ENCODE assay signal across 1 cellular context in the genomic region with DNA sequence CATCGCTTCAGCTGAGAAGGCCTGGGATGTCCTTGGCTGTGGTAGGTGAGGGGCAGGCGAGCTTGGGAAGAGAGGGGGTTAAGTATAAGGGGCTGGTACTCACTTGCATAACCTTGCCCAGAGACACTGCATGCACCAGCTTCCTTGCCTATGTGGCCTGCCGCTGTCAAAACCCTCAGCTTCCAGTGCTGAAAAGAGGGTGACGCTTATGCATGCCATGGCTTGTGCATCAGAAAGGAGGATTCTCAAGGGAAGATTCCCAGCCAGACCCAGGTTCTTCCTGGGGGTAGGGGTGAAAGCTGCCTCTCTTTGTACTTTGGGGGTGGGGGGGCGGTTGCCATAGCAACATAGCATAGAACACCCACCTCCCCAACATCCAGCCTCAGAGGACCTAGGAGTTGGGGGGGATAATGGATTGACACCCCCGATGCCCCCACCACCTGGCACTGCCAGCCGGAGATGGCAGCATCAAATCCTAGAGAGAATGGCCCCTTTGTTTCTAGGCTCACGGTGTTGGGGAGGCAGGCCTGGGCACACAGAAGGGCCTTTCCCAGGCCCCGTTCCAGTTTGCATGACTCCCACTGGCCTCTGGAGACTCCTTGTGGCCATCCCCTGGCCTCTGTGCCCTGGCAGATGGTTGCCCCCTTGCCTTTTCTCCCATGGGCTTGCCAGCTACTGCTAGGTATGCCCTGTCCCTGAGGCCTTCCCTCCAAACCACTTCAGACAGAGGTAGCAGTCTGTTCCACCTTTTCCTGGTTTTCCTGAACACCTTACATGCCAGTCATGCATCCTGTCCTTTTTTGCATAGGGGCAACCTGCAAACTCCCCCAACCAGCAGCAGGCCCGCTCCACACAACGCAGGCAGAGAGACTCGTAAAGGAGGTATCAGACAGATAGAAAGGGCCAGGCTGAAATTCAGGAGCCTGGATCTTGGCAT.
TF ChIP-seq lines count a peak whose summit lies in the region.

No MANE protein-coding gene starts in this region.

TF ChIP-seq in HepG2, 621 proteins besides CTCF, POLR2A, EP300 and RAD21:
- no peak for TF ChIP-seq ZFP90 (CRISPR knock-in tag; IDR thresholded peaks at IDR 0.05; ENCODE audit: borderline replicate concordance)
- peak; percentile 7; the same call in 1 of the 2 replicates for TF ChIP-seq RFX1 (IDR thresholded peaks at IDR 0.05)
- TF ChIP-seq ARNT2 (CRISPR knock-in tag; IDR thresholded peaks at IDR 0.05; ENCODE audit: low read depth), result no peak
- TF ChIP-seq, protein P1, sequence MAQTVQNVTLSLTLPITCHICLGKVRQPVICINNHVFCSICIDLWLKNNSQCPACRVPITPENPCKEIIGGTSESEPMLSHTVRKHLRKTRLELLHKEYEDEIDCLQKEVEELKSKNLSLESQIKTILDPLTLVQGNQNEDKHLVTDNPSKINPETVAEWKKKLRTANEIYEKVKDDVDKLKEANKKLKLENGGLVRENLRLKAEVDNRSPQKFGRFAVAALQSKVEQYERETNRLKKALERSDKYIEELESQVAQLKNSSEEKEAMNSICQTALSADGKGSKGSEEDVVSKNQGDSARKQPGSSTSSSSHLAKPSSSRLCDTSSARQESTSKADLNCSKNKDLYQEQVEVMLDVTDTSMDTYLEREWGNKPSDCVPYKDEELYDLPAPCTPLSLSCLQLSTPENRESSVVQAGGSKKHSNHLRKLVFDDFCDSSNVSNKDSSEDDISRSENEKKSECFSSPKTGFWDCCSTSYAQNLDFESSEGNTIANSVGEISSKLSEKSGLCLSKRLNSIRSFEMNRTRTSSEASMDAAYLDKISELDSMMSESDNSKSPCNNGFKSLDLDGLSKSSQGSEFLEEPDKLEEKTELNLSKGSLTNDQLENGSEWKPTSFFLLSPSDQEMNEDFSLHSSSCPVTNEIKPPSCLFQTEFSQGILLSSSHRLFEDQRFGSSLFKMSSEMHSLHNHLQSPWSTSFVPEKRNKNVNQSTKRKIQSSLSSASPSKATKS (CRISPR knock-in tag; IDR thresholded peaks at IDR 0.05), result no peak
- TF ChIP-seq KLF16 (CRISPR knock-in tag; IDR thresholded peaks at IDR 0.05), result no peak
- TF ChIP-seq SKI (IDR thresholded peaks at IDR 0.05; ENCODE audit: partially characterized antibody), result no peak
- TF ChIP-seq ZNF121 (CRISPR knock-in tag; IDR thresholded peaks at IDR 0.05), result no peak
- TF ChIP-seq FOSL1 (CRISPR knock-in tag; IDR thresholded peaks at IDR 0.05; ENCODE audit: borderline replicate concordance), result no peak
